ENCODE assay signal across 1 cellular context in the genomic region with DNA sequence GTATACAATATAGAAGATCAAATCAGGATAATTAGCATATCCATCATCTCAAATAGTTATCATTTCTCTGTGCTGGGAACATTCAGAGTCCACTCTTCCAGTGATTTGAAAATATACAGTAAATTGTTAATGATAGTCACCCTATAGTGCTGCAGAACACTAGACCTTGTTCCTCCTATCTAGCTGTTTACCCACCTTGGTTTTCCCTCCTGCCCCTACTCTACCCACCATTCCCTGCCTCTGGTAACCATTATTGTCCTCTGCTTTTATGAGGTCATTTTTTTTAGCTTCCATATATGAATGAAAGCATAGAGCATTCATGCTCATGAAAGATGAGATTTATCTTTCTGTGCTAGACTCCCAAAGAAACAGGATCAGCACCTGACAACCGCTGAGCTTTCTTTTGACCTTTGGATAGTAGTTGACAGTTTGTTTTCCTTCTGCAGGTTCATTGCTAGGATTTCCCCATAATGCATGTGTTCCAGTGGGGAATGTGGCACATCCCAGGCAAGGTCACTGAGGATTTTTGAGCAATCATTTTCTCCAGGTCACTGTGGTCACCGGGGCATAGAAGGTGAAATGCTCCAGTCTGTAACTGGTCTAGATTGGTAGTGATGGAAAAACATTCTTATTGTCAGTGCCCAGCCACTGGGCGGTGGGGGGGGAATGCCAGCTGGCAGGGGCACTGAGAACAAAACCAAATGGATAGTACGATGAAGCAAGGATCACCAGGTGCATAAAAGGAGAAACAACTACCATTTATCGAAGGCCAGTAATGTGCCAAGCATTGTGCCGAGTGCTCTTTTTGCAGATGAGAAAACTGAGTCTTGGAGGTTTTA.
TF ChIP-seq lines count a peak whose summit lies in the region.

No MANE protein-coding gene starts in this region.

TF ChIP-seq in GM12878, 131 proteins besides CTCF, POLR2A, EP300 and RAD21:
- TF ChIP-seq, protein P1, sequence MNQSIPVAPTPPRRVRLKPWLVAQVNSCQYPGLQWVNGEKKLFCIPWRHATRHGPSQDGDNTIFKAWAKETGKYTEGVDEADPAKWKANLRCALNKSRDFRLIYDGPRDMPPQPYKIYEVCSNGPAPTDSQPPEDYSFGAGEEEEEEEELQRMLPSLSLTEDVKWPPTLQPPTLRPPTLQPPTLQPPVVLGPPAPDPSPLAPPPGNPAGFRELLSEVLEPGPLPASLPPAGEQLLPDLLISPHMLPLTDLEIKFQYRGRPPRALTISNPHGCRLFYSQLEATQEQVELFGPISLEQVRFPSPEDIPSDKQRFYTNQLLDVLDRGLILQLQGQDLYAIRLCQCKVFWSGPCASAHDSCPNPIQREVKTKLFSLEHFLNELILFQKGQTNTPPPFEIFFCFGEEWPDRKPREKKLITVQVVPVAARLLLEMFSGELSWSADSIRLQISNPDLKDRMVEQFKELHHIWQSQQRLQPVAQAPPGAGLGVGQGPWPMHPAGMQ (IDR thresholded peaks at IDR 0.05; ENCODE audit: borderline replicate concordance): no peak
- peak; percentile 56; the same call in 1 of the 2 replicates for TF ChIP-seq NFXL1 (IDR thresholded peaks at IDR 0.05; ENCODE audit: borderline replicate concordance)
- no peak for TF ChIP-seq NRF1 (conservative IDR thresholded peaks at IDR 0.05; ENCODE audit: low read depth, low read length)
- TF ChIP-seq MEF2B (IDR thresholded peaks at IDR 0.05; ENCODE audit: partially characterized antibody, poor library complexity, severe bottlenecking): no peak
- TF ChIP-seq TBL1XR1 (IDR thresholded peaks at IDR 0.05; ENCODE audit: low read depth, low read length): no peak
- TF ChIP-seq JUND (IDR thresholded peaks at IDR 0.05; ENCODE audit: low read depth, low read length): no peak
- no peak for TF ChIP-seq CUX1 (IDR thresholded peaks at IDR 0.05; ENCODE audit: insufficient replicate concordance, low read depth, low read length)
- TF ChIP-seq NFIC (IDR thresholded peaks at IDR 0.05; ENCODE audit: low read depth, low read length): no peak
TF ChIP-seq in GM12878: peak in this region for 1.
